In the genomic region with DNA sequence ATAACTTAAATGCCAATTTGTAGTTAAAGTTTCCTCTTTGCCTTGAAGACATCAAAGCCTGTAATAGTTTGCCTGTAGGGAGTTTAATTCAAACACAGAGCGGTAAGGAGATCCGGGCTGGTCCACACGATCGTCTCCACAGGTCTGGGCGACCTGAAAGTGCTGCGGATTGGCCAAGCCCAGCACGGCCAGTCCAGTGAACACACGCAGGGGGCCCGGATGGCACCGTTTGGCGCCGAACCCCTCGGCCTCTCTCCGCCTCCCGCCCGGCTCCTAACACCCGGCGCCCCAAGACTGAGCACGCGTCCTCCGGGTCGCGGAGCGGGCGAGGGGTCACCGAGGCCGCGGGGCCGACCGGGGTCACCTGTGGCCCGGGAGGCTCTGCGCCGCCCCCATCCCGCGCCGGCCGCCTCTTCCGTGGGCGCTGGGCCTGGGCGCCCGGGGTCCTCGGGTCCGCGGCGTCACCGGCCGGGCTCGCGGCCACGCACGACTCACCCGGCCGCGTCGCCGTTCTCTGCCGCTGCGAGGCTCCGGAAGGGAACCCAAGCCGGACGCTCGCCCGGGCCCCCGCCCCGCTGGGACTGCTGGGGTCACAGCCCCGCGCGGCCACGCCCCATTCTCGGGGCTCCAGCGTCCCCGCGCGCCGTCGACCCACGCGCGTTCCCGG, we compare ENCODE assay signal across 1 cellular context.
TF ChIP-seq lines count a peak whose summit lies in the region.

No MANE protein-coding gene starts in this region.

TF ChIP-seq in A549, 52 proteins besides CTCF, POLR2A, EP300 and RAD21:
- TF ChIP-seq JUN (IDR thresholded peaks at IDR 0.05) = peak; percentile 34 to 61; a peak in 2 of 5 replicates
- no peak for TF ChIP-seq HOXA7 (CRISPR knock-in tag; IDR thresholded peaks at IDR 0.05)
- TF ChIP-seq, protein P1, sequence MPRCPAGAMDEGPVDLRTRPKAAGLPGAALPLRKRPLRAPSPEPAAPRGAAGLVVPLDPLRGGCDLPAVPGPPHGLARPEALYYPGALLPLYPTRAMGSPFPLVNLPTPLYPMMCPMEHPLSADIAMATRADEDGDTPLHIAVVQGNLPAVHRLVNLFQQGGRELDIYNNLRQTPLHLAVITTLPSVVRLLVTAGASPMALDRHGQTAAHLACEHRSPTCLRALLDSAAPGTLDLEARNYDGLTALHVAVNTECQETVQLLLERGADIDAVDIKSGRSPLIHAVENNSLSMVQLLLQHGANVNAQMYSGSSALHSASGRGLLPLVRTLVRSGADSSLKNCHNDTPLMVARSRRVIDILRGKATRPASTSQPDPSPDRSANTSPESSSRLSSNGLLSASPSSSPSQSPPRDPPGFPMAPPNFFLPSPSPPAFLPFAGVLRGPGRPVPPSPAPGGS (IDR thresholded peaks at IDR 0.05) = 0 out of 3 replicates have a peak, but pooled peaks have one; percentile 37
